Comparison of ENCODE assay signal across 8 cellular contexts in the genomic region with DNA sequence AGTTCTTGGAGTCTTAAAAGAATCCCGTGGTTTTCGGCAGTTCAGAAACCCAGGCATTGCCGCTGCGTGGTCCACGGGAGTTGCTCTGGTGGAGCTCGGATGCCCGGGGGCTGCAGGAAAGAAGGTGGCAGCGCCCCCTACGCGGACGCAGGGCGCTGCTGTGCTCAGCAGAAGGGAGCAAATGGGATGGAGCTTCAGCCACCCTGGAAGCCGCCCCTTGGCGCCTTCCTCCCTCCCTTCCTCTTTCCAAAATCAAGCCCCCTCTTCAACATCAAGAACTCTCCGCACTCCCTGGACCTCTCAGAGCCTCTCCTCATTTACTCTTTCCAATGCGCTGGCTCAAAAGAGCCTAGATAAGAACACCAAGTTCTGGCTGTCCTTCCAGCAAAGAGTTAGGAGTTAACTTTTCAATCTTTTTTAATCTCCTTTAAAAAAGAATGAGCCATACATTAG. TPM values are rescaled to one million over a fixed set of nuclear protein-coding genes. Genes with fewer than 3 reads are reported as not detected.
DNase-seq lines count a peak whose midpoint lies in the region; ATAC-seq, FAIRE-seq and TF ChIP-seq lines count a peak whose summit lies in the region.

No MANE protein-coding gene starts in this region.

- H3K79me2 ChIP-seq in H1 (ENCODE audit: control insufficient read depth in 1 of 2, insufficient read depth in 2 of 2, low read length in 2 of 2): no peaks in the 10 kb centered on the region

- H2AK5ac ChIP-seq in H1 (ENCODE audit: low read depth, low read length): no peak overlapping the region

- FAIRE-seq in H1 (lab: Jason Lieb, UNC): no peak

- peak; percentile 30 to 49; a peak in 3 of 4 replicates for TF ChIP-seq RAD21 in H1 (IDR thresholded peaks at IDR 0.05 in 1 of 2, conservative IDR thresholded peaks at IDR 0.05 in 1 of 2; ENCODE audit: low read depth in 2 of 2, low read length in 2 of 2)

- peaks cover 0 to 15% (median 8%) of the 10 kb centered on the region in 4 experiments; a peak in 3 of 7 replicates for H3K27me3 ChIP-seq in H1 (replicated peaks in 1 of 4; ENCODE audit: control insufficient read depth in 3 of 4, extremely low read depth in 1 of 4, insufficient read depth in 3 of 4, low read length in 3 of 4)

- H2BK15ac ChIP-seq in H1 (ENCODE audit: low read length): no peak overlapping the region

- no peak overlapping the region for H3K14ac ChIP-seq in H1 (ENCODE audit: insufficient read length)

- H4K5ac ChIP-seq in H1 (ENCODE audit: insufficient read length, low read depth, low read length): no peak overlapping the region

- no peak for TF ChIP-seq POLR2A in H1 (IDR thresholded peaks at IDR 0.05; ENCODE audit: control extremely low read depth in 1 of 2, low read depth in 2 of 2, low read length in 2 of 2)

- H3K4me1 Mint-ChIP-seq in nephron: peaks cover 23% of the 10 kb centered on the region
- H3K4me1 Mint-ChIP-seq in activated T-helper 1 cell treated with anti-CD3 and anti-CD28 coated beads, Interleukin-12 subunit alpha, Interleukin-12 subunit beta, Interleukin-2, Interleukin-4 antibody, amounts not matched to agents 30 ng/mL and 10 ng/mL and 1 ng/mL, durations not matched to agents 14 hours and 24 hours and 36 hours (ENCODE audit: low read depth): no peaks in the 10 kb centered on the region

- peak overlapping the region; percentile 94 to 95 for H3K4me2 ChIP-seq in H1 (ENCODE audit: insufficient read depth in 1 of 2, low read depth in 2 of 2, low read length in 2 of 2)

- H3K4me1 ChIP-seq in H1 (replicated peaks in 1 of 4; ENCODE audit: control insufficient read depth in 3 of 4, insufficient read depth in 4 of 4, low read length in 3 of 4): peaks cover 0 to 3% (median 0%) of the 10 kb centered on the region in 4 experiments; a peak in 2 of 7 replicates

- no peak overlapping the region for H3K9ac ChIP-seq in H1 (replicated peaks in 1 of 4; ENCODE audit: extremely low read depth in 1 of 4, low read depth in 3 of 4, low read length in 3 of 4)

- H3K27ac Mint-ChIP-seq in nephron: peak overlapping the region; percentile 48 to 58 (median 50)
- no peak overlapping the region for H3K27ac Mint-ChIP-seq in activated T-helper 1 cell treated with anti-CD3 and anti-CD28 coated beads, Interleukin-12 subunit alpha, Interleukin-12 subunit beta, Interleukin-2, Interleukin-4 antibody, amounts not matched to agents 30 ng/mL and 10 ng/mL and 1 ng/mL, durations not matched to agents 14 hours and 24 hours and 36 hours

- intact Hi-C loops in activated T-helper 1 cell treated with anti-CD3 and anti-CD28 coated beads, Interleukin-12 subunit alpha, Interleukin-12 subunit beta, Interleukin-2, Interleukin-4 antibody, amounts not matched to agents 30 ng/mL and 10 ng/mL and 1 ng/mL, durations not matched to agents 14 hours and 24 hours and 36 hours (cut with micrococcal nuclease): no loop called here

- H4K20me1 ChIP-seq in H1 (replicated peaks in 1 of 2; ENCODE audit: control insufficient read depth in 1 of 2, insufficient read depth in 2 of 2, low read length in 2 of 2): peaks cover 0 to 2% of the 10 kb centered on the region in 2 experiments

- no peak overlapping the region for H2BK20ac ChIP-seq in H1 (ENCODE audit: low read length)

- peak overlapping the region; percentile 76 to 87 (median 83) for H3K4me3 ChIP-seq in H1 (ENCODE audit: extremely low read depth in 1 of 4, insufficient read depth in 2 of 4, low read depth in 3 of 4, low read length in 4 of 4)

- no peaks in the 10 kb centered on the region for H3K79me1 ChIP-seq in H1 (ENCODE audit: low read depth, low read length)

- H3K9me3 Mint-ChIP-seq in nephron: no peaks in the 10 kb centered on the region
- no peaks in the 10 kb centered on the region for H3K9me3 Mint-ChIP-seq in activated T-helper 1 cell treated with anti-CD3 and anti-CD28 coated beads, Interleukin-12 subunit alpha, Interleukin-12 subunit beta, Interleukin-2, Interleukin-4 antibody, amounts not matched to agents 30 ng/mL and 10 ng/mL and 1 ng/mL, durations not matched to agents 14 hours and 24 hours and 36 hours

- DNase-seq in ELF-1 (ENCODE audit: low read depth, low spot score) (peak; percentile 67), NCI-H2171 (lab: John Stamatoyannopoulos, UW) (peak; percentile 39), H1 (ENCODE audit: low read depth in 1 of 2, low spot score in 2 of 2) (peak in 1 of 2 experiments; percentile 63), RPMI8226 (no peak)
- DNase-seq in activated CD8-positive, alpha-beta memory T cell treated with anti-CD3 and anti-CD28 coated beads, Interleukin-2, amount 50 U/mL, for 48 hours: no peak
- no peak for DNase-seq in activated T-helper 1 cell treated with anti-CD3 and anti-CD28 coated beads, Interleukin-12 subunit alpha, Interleukin-12 subunit beta, Interleukin-2, Interleukin-4 antibody, amounts not matched to agents 30 ng/mL and 10 ng/mL and 1 ng/mL, durations not matched to agents 14 hours and 24 hours and 36 hours (ENCODE audit: low spot score)

- no peak overlapping the region for H4K8ac ChIP-seq in H1 (ENCODE audit: extremely low read depth, insufficient read depth, low read length)

- POLR2A ChIA-PET in H1 (lab: Charles Lee; ENCODE audit: partially characterized antibody): interaction anchor here (1.0 to 1.3 kb wide), 4 partner anchors 13 to 70 kb away, joined by 3 to 4 read pairs (median 3); no protein-coding TSS in a partner anchor

- no peak overlapping the region for H2BK120ac ChIP-seq in H1 (replicated peaks; ENCODE audit: low read depth, low read length)

- TF ChIP-seq CTCF in H1 (IDR thresholded peaks at IDR 0.05; ENCODE audit: control extremely low read depth in 1 of 3, insufficient read depth in 1 of 3, low read depth in 1 of 3, low read length in 3 of 3) (peak; percentile 65 to 78 (median 77)), nephron (IDR thresholded peaks at IDR 0.05; ENCODE audit: unreplicated experiment in 3 of 3) (peak; percentile 48 to 56 (median 48))

- CTCF ChIA-PET in H1 (lab: Charles Lee; ENCODE audit: partially characterized antibody): interaction anchor here (0.6 to 2.5 kb wide), 34 partner anchors 8 to 255 kb away, joined by 3 to 52 read pairs (median 4); no protein-coding TSS in a partner anchor

- no peak overlapping the region for H3K56ac ChIP-seq in H1 (replicated peaks; ENCODE audit: insufficient read length, low read depth, low read length)

- no peaks in the 10 kb centered on the region for H3K36me3 Mint-ChIP-seq in nephron (ENCODE audit: low read depth)
- H3K36me3 Mint-ChIP-seq in activated T-helper 1 cell treated with anti-CD3 and anti-CD28 coated beads, Interleukin-12 subunit alpha, Interleukin-12 subunit beta, Interleukin-2, Interleukin-4 antibody, amounts not matched to agents 30 ng/mL and 10 ng/mL and 1 ng/mL, durations not matched to agents 14 hours and 24 hours and 36 hours (ENCODE audit: low read depth): no peaks in the 10 kb centered on the region

- H3K27ac ChIP-seq in H1 (ENCODE audit: low read depth, low read length): no peak overlapping the region

- no peak for TF ChIP-seq EP300 in H1 (IDR thresholded peaks at IDR 0.05; ENCODE audit: borderline replicate concordance in 1 of 2, low read depth in 2 of 2, low read length in 2 of 2)

- no peak overlapping the region for H3K4ac ChIP-seq in H1 (replicated peaks; ENCODE audit: insufficient read length, low read depth, low read length)

- H3K23me2 ChIP-seq in H1 (ENCODE audit: low read depth, low read length): peaks cover 18% of the 10 kb centered on the region

- 0 out of 2 replicates have a peak overlapping the region, but pooled peaks have one; percentile 75 for H2BK12ac ChIP-seq in H1 (ENCODE audit: low read depth, low read length)

- H4K91ac ChIP-seq in H1 (replicated peaks; ENCODE audit: insufficient read length, low read length): no peak overlapping the region

- H2BK5ac ChIP-seq in H1 (ENCODE audit: low read depth, low read length): no peak overlapping the region

- peak overlapping the region; percentile 80 to 89 (median 85) for H3K4me3 Mint-ChIP-seq in nephron
- H3K4me3 Mint-ChIP-seq in activated T-helper 1 cell treated with anti-CD3 and anti-CD28 coated beads, Interleukin-12 subunit alpha, Interleukin-12 subunit beta, Interleukin-2, Interleukin-4 antibody, amounts not matched to agents 30 ng/mL and 10 ng/mL and 1 ng/mL, durations not matched to agents 14 hours and 24 hours and 36 hours: no peak overlapping the region

- no peak overlapping the region for H3K23ac ChIP-seq in H1 (ENCODE audit: insufficient read length)

- 3% methylated on average over 16 of the region's 16 CpGs; no CpG with 5 or more reads in 1 of the 2 experiments for WGBS in H1 (ENCODE audit: extremely low coverage in 1 of 2, insufficient coverage in 1 of 2, insufficient read length in 1 of 2, insufficient replicate concordance in 2 of 2, low coverage in 1 of 2, low lambda C conversion rate in 2 of 2, missing lambda C conversion rate in 1 of 2), 2 experiments

- no peaks in the 10 kb centered on the region for H3K9me3 ChIP-seq in H1 (ENCODE audit: insufficient read depth in 2 of 2, low read depth in 1 of 2, low read length in 1 of 2)

- no peak for ATAC-seq in GM18519 (IDR thresholded peaks at IDR 0.05; ENCODE audit: low FRiP score, unreplicated experiment)

- H3K18ac ChIP-seq in H1 (ENCODE audit: extremely low read depth, low read length): peak overlapping the region; percentile 48; the same call in 1 of the 2 replicates

- no peaks in the 10 kb centered on the region for H3K36me3 ChIP-seq in H1 (ENCODE audit: control insufficient read depth in 2 of 4, insufficient read depth in 4 of 4, low read length in 3 of 4)

- peak overlapping the region; percentile 70; the same call in 1 of the 2 replicates for H2AFZ ChIP-seq in H1 (ENCODE audit: low read length)

- H3K27me3 Mint-ChIP-seq in nephron (ENCODE audit: low read depth): peaks cover 36% of the 10 kb centered on the region
- peaks cover 54% of the 10 kb centered on the region for H3K27me3 Mint-ChIP-seq in activated T-helper 1 cell treated with anti-CD3 and anti-CD28 coated beads, Interleukin-12 subunit alpha, Interleukin-12 subunit beta, Interleukin-2, Interleukin-4 antibody, amounts not matched to agents 30 ng/mL and 10 ng/mL and 1 ng/mL, durations not matched to agents 14 hours and 24 hours and 36 hours (ENCODE audit: insufficient read depth)

TF ChIP-seq in H1, 55 proteins besides CTCF, POLR2A, EP300 and RAD21 (continues in another document):
- no peak for TF ChIP-seq SP4 (IDR thresholded peaks at IDR 0.05; ENCODE audit: low read length)

RNA-seq across cellular contexts. Expression of a gene that starts 0.9 kb away (rescaled TPM):
- 7.5 and 9.1 TPM in 2 replicates for total RNA-seq in H1 (2021; fragmentation: NEBNext Ultra II Directional; extraction: Animal tissue kit (Norgen Biotek cat#: 25700))
- 11.0 and 12.4 TPM in 2 replicates for polyA plus RNA-seq in H1 (2011; rRNA removed)
- 7.4 TPM for polyA plus RNA-seq in H1 (2011; cell fraction: cytosol; rRNA removed)
- polyA plus RNA-seq in H1 (2011; cell fraction: nucleus; rRNA removed): 20.6 TPM
- 7.1 to 7.9 TPM (median 7.6 TPM) in 4 replicates for polyA plus RNA-seq in H1 (2012, experiment 1 of 2)
- polyA plus RNA-seq in H1 (2012, experiment 2 of 2): 5.3 TPM
- 4.3 TPM for polyA plus RNA-seq in H1 (2013, experiment 1 of 2)
- 5.0 TPM for polyA plus RNA-seq in H1 (2013, experiment 2 of 2)
- polyA minus RNA-seq in H1 (2011; rRNA and poly(A)+ RNA removed): 32.8 and 36.1 TPM in 2 replicates
- polyA minus RNA-seq in H1 (2011; cell fraction: cytosol; rRNA and poly(A)+ RNA removed): 13.7 TPM
- polyA minus RNA-seq in H1 (2011; cell fraction: nucleus; rRNA and poly(A)+ RNA removed): 26.5 TPM
- total RNA-seq in activated T-helper 1 cell treated with anti-CD3 and anti-CD28 coated beads, Interleukin-12 subunit alpha, Interleukin-12 subunit beta, Interleukin-2, Interleukin-4 antibody, amounts not matched to agents 30 ng/mL and 10 ng/mL and 1 ng/mL, durations not matched to agents 14 hours and 24 hours and 36 hours: not detected in 2 replicates

Comparison
In these comparisons a context has a peak if more than half of its experiments do, and no peak if none do; other contexts are left out.
1. DNase-seq: peak in ELF-1 (single experiment) and NCI-H2171 (single experiment); none in activated CD8-positive, alpha-beta memory T cell treated with anti-CD3 and anti-CD28 coated beads, Interleukin-2, amount 50 U/mL, for 48 hours (single experiment), RPMI8226 (single experiment) and activated T-helper 1 cell treated with anti-CD3 and anti-CD28 coated beads, Interleukin-12 subunit alpha, Interleukin-12 subunit beta, Interleukin-2, Interleukin-4 antibody, amounts not matched to agents 30 ng/mL and 10 ng/mL and 1 ng/mL, durations not matched to agents 14 hours and 24 hours and 36 hours (single experiment).